ENCODE assay signal across 19 cellular contexts in the genomic region with DNA sequence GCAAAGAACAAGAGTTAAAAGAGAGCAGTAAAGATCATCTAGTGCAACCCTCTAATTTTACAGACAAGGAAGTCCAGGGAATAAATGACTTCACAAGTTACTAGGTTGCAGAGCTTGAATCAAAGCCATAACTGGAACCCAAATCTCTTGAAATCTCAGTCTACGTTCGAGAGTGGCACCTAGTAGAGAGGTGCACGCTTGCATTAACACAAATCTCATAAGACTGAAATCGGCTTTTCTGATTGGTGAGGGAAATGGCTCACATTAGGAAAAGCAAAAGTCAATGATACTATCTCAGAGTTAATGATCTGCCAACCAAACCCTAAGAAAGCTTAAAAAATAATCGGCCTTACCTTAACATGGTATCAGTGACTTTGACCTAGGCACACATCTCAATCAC. TPM values are rescaled to one million over a fixed set of nuclear protein-coding genes. Genes with fewer than 3 reads are reported as not detected.
A peak's percentile ranks its signal among the peaks of the same experiment; 100 is the strongest.
DNase-seq lines count a peak whose midpoint lies in the region; ATAC-seq and TF ChIP-seq lines count a peak whose summit lies in the region.
"Had no signal": no experiment of that assay in that cellular context is flagged by ENCODE, and none has a peak within 500 bp of the region (broad histone marks: within the 10 kb centered on the region; RNA-seq: fewer than 3 reads in every experiment).

No MANE protein-coding gene starts in this region.

- in situ Hi-C loops in brain microvascular endothelial cell (cut with HindIII; ENCODE audit: low pct_ligation_motif_present, low sequenced_read_pairs) = no loop called here

- H3K4me1 ChIP-seq in GM23338 (ENCODE audit: insufficient read depth) (peaks cover 38% of the 10 kb centered on the region), mucosa of descending colon (ENCODE audit: low read depth) (peaks cover 10% of the 10 kb centered on the region)

- H3K4me3 Mint-ChIP-seq in GM23338 (no peak overlapping the region), chondrocyte (ENCODE audit: unreplicated experiment) (no peak overlapping the region), progenitor cell of endocrine pancreas (ENCODE audit: low read depth) (no peak overlapping the region)
- H3K4me3 Mint-ChIP-seq: B cell had no signal

- no peak overlapping the region for H3K4me2 ChIP-seq in GM23338

- H3K9me3 ChIP-seq in mucosa of descending colon = no peaks in the 10 kb centered on the region

- H3K27ac Mint-ChIP-seq in GM23338 (peak overlapping the region; percentile 63; the same call in 1 of the 2 replicates), chondrocyte (ENCODE audit: unreplicated experiment) (peak overlapping the region; percentile 22), progenitor cell of endocrine pancreas (peak overlapping the region; percentile 60)
- H3K27ac Mint-ChIP-seq: B cell had no signal

- H3K79me2 ChIP-seq in GM23338 (replicated peaks; ENCODE audit: insufficient read depth) = peaks cover 87% of the 10 kb centered on the region

- H4K20me1 ChIP-seq in GM23338 (replicated peaks; ENCODE audit: insufficient read depth) = no peaks in the 10 kb centered on the region

- no peak overlapping the region for H3K27ac ChIP-seq in GM23338 (ENCODE audit: low read depth)
- H3K27ac ChIP-seq in brain microvascular endothelial cell = no peak overlapping the region
- H3K27ac ChIP-seq: GM23248 had no signal

- no peaks in the 10 kb centered on the region for H3K9me2 ChIP-seq in GM23338 (ENCODE audit: insufficient read depth)

- H3K36me3 Mint-ChIP-seq in GM23338 (ENCODE audit: low read depth) (peaks cover 16% of the 10 kb centered on the region), chondrocyte (ENCODE audit: low read depth) (peaks cover 9% of the 10 kb centered on the region), progenitor cell of endocrine pancreas (ENCODE audit: insufficient read depth) (peaks cover 8% of the 10 kb centered on the region)

- H3K9me3 Mint-ChIP-seq in GM23338 (no peaks in the 10 kb centered on the region; the same call in 2 of the 3 replicates), chondrocyte (ENCODE audit: low read depth) (peaks cover 3% of the 10 kb centered on the region), progenitor cell of endocrine pancreas (ENCODE audit: low read depth) (peaks cover 6% of the 10 kb centered on the region)

- H3K27me3 ChIP-seq in GM23338 (ENCODE audit: insufficient read depth) (no peaks in the 10 kb centered on the region), brain microvascular endothelial cell (replicated peaks) (no peaks in the 10 kb centered on the region)

- H3K4me1 Mint-ChIP-seq in GM23338 (peaks cover 64% of the 10 kb centered on the region), chondrocyte (ENCODE audit: low read depth) (peaks cover 88% of the 10 kb centered on the region), progenitor cell of endocrine pancreas (ENCODE audit: low read depth) (peaks cover 54% of the 10 kb centered on the region)
- H3K4me1 Mint-ChIP-seq: B cell had no signal

- intact Hi-C loops in mucosa of descending colon (cut with DNase I, micrococcal nuclease) = no loop called here

- H3K27me3 Mint-ChIP-seq in GM23338 (ENCODE audit: insufficient read depth, low read depth, poor library complexity) (peaks cover 4% of the 10 kb centered on the region), chondrocyte (ENCODE audit: low read depth) (no peaks in the 10 kb centered on the region), progenitor cell of endocrine pancreas (no peaks in the 10 kb centered on the region)
- H3K27me3 Mint-ChIP-seq: B cell had no signal

- no peaks in the 10 kb centered on the region for H3K36me3 ChIP-seq in GM23338 (ENCODE audit: insufficient read depth)
- no peaks in the 10 kb centered on the region for H3K36me3 ChIP-seq in mucosa of descending colon (ENCODE audit: low read depth)
- peaks cover 6% of the 10 kb centered on the region for H3K36me3 ChIP-seq in brain microvascular endothelial cell (replicated peaks)

- H3K4me3 ChIP-seq in GM23338 (no peak overlapping the region), mucosa of descending colon (no peak overlapping the region), brain microvascular endothelial cell (ENCODE audit: low read depth, low read length) (no peak overlapping the region)
- H3K4me3 ChIP-seq: GM23248, K562 had no signal

- TF ChIP-seq CTCF in GM23338 (conservative IDR thresholded peaks at IDR 0.05; ENCODE audit: low read depth in 2 of 2) (no peak), chondrocyte (IDR thresholded peaks at IDR 0.05) (no peak), mucosa of descending colon (IDR thresholded peaks at IDR 0.05) (no peak), progenitor cell of endocrine pancreas (IDR thresholded peaks at IDR 0.05; ENCODE audit: unreplicated experiment) (no peak), brain microvascular endothelial cell (IDR thresholded peaks at IDR 0.05; ENCODE audit: low read depth, low read length, missing control alignments) (no peak)

- ATAC-seq in GM23338 (no peak), mucosa of descending colon (peak; percentile 19), HG02973 (IDR thresholded peaks at IDR 0.05; ENCODE audit: unreplicated experiment) (no peak), HG02678 (IDR thresholded peaks at IDR 0.05; ENCODE audit: unreplicated experiment) (no peak)
- ATAC-seq: K562, Right ventricle myocardium inferior had no signal

- DNase-seq in GM23338 (ENCODE audit: low spot score) (no peak), chondrocyte (ENCODE audit: low spot score) (no peak), mucosa of descending colon (no peak), progenitor cell of endocrine pancreas (ENCODE audit: low spot score, unreplicated experiment) (no peak), SW480 (ENCODE audit: low spot score) (no peak), brain microvascular endothelial cell (no peak)
- DNase-seq: DMS153, GF-D8, GM23248, NCI-H1105 treated with DMSO at 0.1 percent for 48 hours, NCI-H1694, NCI-H2081 treated with DMSO at 0.1 percent for 48 hours, NCI-H446 treated with DMSO at 0.1 percent for 48 hours, SW 1271 had no signal

- no peaks in the 10 kb centered on the region for H3F3A ChIP-seq in GM23338 (replicated peaks; ENCODE audit: low read depth)

- H2AFZ ChIP-seq in GM23338 = no peak overlapping the region
- H2AFZ ChIP-seq: GM23248 had no signal

TF ChIP-seq in GM23338, 12 proteins besides CTCF, POLR2A, EP300 and RAD21 (continues in another document):
- TF ChIP-seq JUNB (IDR thresholded peaks at IDR 0.05; ENCODE audit: unreplicated experiment) (no peak), ZNF114 (CRISPR knock-in tag; IDR thresholded peaks at IDR 0.05) (no peak), STAT1 (IDR thresholded peaks at IDR 0.05; ENCODE audit: unreplicated experiment) (no peak), ZNF331 (CRISPR knock-in tag; IDR thresholded peaks at IDR 0.05; ENCODE audit: low read depth) (no peak), EZH2phosphoT487 (IDR thresholded peaks at IDR 0.05; ENCODE audit: unreplicated experiment) (no peak)
- TF ChIP-seq, protein P1, sequence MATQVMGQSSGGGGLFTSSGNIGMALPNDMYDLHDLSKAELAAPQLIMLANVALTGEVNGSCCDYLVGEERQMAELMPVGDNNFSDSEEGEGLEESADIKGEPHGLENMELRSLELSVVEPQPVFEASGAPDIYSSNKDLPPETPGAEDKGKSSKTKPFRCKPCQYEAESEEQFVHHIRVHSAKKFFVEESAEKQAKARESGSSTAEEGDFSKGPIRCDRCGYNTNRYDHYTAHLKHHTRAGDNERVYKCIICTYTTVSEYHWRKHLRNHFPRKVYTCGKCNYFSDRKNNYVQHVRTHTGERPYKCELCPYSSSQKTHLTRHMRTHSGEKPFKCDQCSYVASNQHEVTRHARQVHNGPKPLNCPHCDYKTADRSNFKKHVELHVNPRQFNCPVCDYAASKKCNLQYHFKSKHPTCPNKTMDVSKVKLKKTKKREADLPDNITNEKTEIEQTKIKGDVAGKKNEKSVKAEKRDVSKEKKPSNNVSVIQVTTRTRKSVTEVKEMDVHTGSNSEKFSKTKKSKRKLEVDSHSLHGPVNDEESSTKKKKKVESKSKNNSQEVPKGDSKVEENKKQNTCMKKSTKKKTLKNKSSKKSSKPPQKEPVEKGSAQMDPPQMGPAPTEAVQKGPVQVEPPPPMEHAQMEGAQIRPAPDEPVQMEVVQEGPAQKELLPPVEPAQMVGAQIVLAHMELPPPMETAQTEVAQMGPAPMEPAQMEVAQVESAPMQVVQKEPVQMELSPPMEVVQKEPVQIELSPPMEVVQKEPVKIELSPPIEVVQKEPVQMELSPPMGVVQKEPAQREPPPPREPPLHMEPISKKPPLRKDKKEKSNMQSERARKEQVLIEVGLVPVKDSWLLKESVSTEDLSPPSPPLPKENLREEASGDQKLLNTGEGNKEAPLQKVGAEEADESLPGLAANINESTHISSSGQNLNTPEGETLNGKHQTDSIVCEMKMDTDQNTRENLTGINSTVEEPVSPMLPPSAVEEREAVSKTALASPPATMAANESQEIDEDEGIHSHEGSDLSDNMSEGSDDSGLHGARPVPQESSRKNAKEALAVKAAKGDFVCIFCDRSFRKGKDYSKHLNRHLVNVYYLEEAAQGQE (IDR thresholded peaks at IDR 0.05; ENCODE audit: unreplicated experiment) = no peak
- TF ChIP-seq, protein P2, sequence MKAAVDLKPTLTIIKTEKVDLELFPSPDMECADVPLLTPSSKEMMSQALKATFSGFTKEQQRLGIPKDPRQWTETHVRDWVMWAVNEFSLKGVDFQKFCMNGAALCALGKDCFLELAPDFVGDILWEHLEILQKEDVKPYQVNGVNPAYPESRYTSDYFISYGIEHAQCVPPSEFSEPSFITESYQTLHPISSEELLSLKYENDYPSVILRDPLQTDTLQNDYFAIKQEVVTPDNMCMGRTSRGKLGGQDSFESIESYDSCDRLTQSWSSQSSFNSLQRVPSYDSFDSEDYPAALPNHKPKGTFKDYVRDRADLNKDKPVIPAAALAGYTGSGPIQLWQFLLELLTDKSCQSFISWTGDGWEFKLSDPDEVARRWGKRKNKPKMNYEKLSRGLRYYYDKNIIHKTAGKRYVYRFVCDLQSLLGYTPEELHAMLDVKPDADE (IDR thresholded peaks at IDR 0.05) = no peak

RNA-seq across cellular contexts. Expression of a gene that starts 43.0 kb away (rescaled TPM):
- 124 and 137 TPM in 2 replicates for total RNA-seq in GM23338 (2014; rRNA removed; shearing (Covaris generic))
- 31.3 and 37.6 TPM in 2 replicates for polyA plus RNA-seq in GM23338 (2016; fragmentation: Nextera tagmentation; extraction: Ambion mirVana)
- 663 to 672 TPM (median 671 TPM) in 3 replicates for total RNA-seq in chondrocyte
- 100 to 1,000 TPM; 241 to 337 (median 259) TPM for total RNA-seq in mucosa of descending colon
- total RNA-seq in progenitor cell of endocrine pancreas = 263 and 264 TPM in 2 replicates
